ENCODE assay signal across 16 cellular contexts in genomic region chr10:99519690-99520039, GRCh38. TPM values are rescaled to one million over a fixed set of nuclear protein-coding genes. Genes with fewer than 3 reads are reported as not detected.
"Had no signal": no experiment of that assay in that cellular context is flagged by ENCODE, and none has a peak within 500 bp of the region (broad histone marks: within the 10 kb centered on the region; RNA-seq: fewer than 3 reads in every experiment).

No MANE protein-coding gene starts in this region.

- DNase-seq: activated B cell treated with CpG ODN at 0.5 μM for 24 hours; activated CD4-positive, alpha-beta T cell treated with anti-CD3 and anti-CD28 coated beads for 48 hours; activated CD8-positive, alpha-beta T cell treated with anti-CD3 and anti-CD28 coated beads for 36 hours; activated effector memory CD4-positive, alpha-beta T cell treated with Interleukin-2 at 50 U/mL for 16 hours; activated naive CD4-positive, alpha-beta T cell treated with anti-CD3 and anti-CD28 coated beads, Interleukin-2, amount 50 U/mL, for 16 hours; activated T-cell treated with anti-CD3 and anti-CD28 coated beads, Interleukin-2, amount 50 U/mL, for 4 hours; kidney glomerular epithelial cell; left ventricle myocardium superior; stimulated activated CD4-positive, alpha-beta T cell treated with anti-CD3 and anti-CD28 coated beads, Interleukin-12 subunit alpha, Interleukin-12 subunit beta, amount 100 ng/mL, for 4 hours; stimulated activated CD4-positive, alpha-beta T cell treated with anti-CD3 and anti-CD28 coated beads, Interleukin-2, amount 100 ng/mL, for 48 hours; T-helper 2 cell had no signal

- ATAC-seq: activated CD8-positive, alpha-beta T cell treated with anti-CD3 and anti-CD28 coated beads for 36 hours; activated T-cell treated with anti-CD3 and anti-CD28 coated beads, Interleukin-2, amount 50 U/mL, for 4 hours; esophagus mucosa; left ventricle myocardium superior; stimulated activated memory B cell treated with anti-CD40 and anti-IgM and Interleukin-4, amounts not matched to agents 10 μg/mL and 1 μg/mL and 100 μg/mL, for 72 hours had no signal

RNA-seq across cellular contexts. Expression of gene NKX2-3, which starts 13.1 kb away (rescaled TPM):
- total RNA-seq: activated B cell treated with CpG ODN at 0.5 μM for 24 hours; activated CD8-positive, alpha-beta T cell treated with anti-CD3 and anti-CD28 coated beads for 36 hours; activated T-cell treated with anti-CD3 and anti-CD28 coated beads, Interleukin-2, amount 50 U/mL, for 4 hours; left ventricle myocardium superior; myocyte; osteocyte had no signal
- polyA plus RNA-seq: neural cell had no signal
